In the genomic region with DNA sequence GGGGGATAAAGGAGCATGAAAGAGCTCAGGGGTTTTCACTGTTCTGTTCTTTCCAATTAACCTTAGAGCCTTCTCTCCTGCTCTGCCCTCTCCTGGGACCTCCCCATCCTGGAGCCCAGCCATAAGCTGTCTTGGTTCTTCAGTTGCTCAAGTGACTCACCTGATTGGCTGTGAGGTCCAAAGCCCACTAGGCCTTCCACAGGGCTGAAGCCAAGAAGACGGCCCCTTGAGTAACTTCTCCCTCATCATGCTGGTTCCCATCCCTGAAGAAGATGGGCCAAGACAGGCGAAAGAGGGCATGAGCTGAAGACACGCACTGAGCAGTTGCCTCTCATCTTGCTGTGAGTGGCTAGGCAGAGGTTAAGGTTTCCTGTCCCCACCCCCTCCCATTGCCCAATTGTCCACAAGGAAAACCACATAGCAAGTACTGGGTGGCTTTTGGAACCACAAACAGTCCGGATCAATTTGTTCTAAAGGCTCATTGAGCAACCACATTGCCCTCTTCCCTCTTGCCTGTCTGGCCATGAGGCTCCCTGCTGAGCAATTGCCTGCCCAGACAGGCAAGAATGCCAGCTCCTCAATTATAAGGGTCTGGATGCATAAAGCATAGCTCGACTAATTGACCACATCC, we compare ENCODE assay signal across 1 cellular context.
A peak's percentile ranks its signal among the peaks of the same experiment; 100 is the strongest.
TF ChIP-seq lines count a peak whose summit lies in the region.

No MANE protein-coding gene starts in this region.

TF ChIP-seq in HepG2, 621 proteins besides CTCF, POLR2A, EP300 and RAD21 (continued from another document and continues in another):
- TF ChIP-seq CEBPZ (IDR thresholded peaks at IDR 0.05; ENCODE audit: low read length) (no peak), SALL1 (CRISPR knock-in tag; IDR thresholded peaks at IDR 0.05) (peak; percentile 99), HOMEZ (CRISPR knock-in tag; IDR thresholded peaks at IDR 0.05; ENCODE audit: low read depth) (peak; percentile 60), ZNF18 (CRISPR knock-in tag; IDR thresholded peaks at IDR 0.05; ENCODE audit: insufficient replicate concordance) (no peak), ZNF562 (CRISPR knock-in tag; IDR thresholded peaks at IDR 0.05; ENCODE audit: borderline replicate concordance) (no peak), SMAD9 (CRISPR knock-in tag; IDR thresholded peaks at IDR 0.05) (peak; percentile 93; the same call in 1 of the 2 replicates), ZNF460 (CRISPR knock-in tag; IDR thresholded peaks at IDR 0.05; ENCODE audit: borderline replicate concordance) (peak; percentile 37; the same call in 1 of the 2 replicates), CENPT (CRISPR knock-in tag; IDR thresholded peaks at IDR 0.05; ENCODE audit: low read depth) (no peak), CHCHD3 (CRISPR knock-in tag; IDR thresholded peaks at IDR 0.05) (no peak), ATF7-NPFF (CRISPR knock-in tag; IDR thresholded peaks at IDR 0.05; ENCODE audit: low read depth) (0 out of 2 replicates have a peak, but pooled peaks have one; percentile 73), XRCC5 (optimal IDR thresholded peaks at IDR 0.05; ENCODE audit: low read length) (peak; percentile 65), AFF4 (CRISPR knock-in tag; IDR thresholded peaks at IDR 0.05) (peak; percentile 94; the same call in 1 of the 2 replicates), ZNF616 (CRISPR knock-in tag; IDR thresholded peaks at IDR 0.05; ENCODE audit: low read depth) (no peak), NR1H2 (CRISPR knock-in tag; IDR thresholded peaks at IDR 0.05; ENCODE audit: borderline replicate concordance, low read depth) (no peak), ZNF724P (CRISPR knock-in tag; IDR thresholded peaks at IDR 0.05; ENCODE audit: borderline replicate concordance) (0 out of 2 replicates have a peak, but pooled peaks have one; percentile 62)
- TF ChIP-seq, protein P1, sequence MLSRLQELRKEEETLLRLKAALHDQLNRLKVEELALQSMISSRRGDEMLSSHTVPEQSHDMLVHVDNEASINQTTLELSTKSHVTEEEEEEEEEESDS (CRISPR knock-in tag; IDR thresholded peaks at IDR 0.05; ENCODE audit: borderline replicate concordance) = no peak
- TF ChIP-seq, protein P2, sequence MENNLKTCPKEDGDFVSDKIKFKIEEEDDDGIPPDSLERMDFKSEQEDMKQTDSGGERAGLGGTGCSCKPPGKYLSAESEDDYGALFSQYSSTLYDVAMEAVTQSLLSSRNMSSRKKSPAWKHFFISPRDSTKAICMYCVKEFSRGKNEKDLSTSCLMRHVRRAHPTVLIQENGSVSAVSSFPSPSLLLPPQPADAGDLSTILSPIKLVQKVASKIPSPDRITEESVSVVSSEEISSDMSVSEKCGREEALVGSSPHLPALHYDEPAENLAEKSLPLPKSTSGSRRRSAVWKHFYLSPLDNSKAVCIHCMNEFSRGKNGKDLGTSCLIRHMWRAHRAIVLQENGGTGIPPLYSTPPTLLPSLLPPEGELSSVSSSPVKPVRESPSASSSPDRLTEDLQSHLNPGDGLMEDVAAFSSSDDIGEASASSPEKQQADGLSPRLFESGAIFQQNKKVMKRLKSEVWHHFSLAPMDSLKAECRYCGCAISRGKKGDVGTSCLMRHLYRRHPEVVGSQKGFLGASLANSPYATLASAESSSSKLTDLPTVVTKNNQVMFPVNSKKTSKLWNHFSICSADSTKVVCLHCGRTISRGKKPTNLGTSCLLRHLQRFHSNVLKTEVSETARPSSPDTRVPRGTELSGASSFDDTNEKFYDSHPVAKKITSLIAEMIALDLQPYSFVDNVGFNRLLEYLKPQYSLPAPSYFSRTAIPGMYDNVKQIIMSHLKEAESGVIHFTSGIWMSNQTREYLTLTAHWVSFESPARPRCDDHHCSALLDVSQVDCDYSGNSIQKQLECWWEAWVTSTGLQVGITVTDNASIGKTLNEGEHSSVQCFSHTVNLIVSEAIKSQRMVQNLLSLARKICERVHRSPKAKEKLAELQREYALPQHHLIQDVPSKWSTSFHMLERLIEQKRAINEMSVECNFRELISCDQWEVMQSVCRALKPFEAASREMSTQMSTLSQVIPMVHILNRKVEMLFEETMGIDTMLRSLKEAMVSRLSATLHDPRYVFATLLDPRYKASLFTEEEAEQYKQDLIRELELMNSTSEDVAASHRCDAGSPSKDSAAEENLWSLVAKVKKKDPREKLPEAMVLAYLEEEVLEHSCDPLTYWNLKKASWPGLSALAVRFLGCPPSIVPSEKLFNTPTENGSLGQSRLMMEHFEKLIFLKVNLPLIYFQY (CRISPR knock-in tag; IDR thresholded peaks at IDR 0.05; ENCODE audit: borderline replicate concordance) = no peak
- TF ChIP-seq, protein P3, sequence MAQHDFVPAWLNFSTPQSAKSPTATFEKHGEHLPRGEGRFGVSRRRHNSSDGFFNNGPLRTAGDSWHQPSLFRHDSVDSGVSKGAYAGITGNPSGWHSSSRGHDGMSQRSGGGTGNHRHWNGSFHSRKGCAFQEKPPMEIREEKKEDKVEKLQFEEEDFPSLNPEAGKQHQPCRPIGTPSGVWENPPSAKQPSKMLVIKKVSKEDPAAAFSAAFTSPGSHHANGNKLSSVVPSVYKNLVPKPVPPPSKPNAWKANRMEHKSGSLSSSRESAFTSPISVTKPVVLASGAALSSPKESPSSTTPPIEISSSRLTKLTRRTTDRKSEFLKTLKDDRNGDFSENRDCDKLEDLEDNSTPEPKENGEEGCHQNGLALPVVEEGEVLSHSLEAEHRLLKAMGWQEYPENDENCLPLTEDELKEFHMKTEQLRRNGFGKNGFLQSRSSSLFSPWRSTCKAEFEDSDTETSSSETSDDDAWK (CRISPR knock-in tag; IDR thresholded peaks at IDR 0.05) = no peak
- TF ChIP-seq, protein P4, sequence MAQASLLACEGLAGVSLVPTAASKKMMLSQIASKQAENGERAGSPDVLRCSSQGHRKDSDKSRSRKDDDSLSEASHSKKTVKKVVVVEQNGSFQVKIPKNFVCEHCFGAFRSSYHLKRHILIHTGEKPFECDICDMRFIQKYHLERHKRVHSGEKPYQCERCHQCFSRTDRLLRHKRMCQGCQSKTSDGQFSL (CRISPR knock-in tag; IDR thresholded peaks at IDR 0.05) = no peak
- TF ChIP-seq, protein P5, sequence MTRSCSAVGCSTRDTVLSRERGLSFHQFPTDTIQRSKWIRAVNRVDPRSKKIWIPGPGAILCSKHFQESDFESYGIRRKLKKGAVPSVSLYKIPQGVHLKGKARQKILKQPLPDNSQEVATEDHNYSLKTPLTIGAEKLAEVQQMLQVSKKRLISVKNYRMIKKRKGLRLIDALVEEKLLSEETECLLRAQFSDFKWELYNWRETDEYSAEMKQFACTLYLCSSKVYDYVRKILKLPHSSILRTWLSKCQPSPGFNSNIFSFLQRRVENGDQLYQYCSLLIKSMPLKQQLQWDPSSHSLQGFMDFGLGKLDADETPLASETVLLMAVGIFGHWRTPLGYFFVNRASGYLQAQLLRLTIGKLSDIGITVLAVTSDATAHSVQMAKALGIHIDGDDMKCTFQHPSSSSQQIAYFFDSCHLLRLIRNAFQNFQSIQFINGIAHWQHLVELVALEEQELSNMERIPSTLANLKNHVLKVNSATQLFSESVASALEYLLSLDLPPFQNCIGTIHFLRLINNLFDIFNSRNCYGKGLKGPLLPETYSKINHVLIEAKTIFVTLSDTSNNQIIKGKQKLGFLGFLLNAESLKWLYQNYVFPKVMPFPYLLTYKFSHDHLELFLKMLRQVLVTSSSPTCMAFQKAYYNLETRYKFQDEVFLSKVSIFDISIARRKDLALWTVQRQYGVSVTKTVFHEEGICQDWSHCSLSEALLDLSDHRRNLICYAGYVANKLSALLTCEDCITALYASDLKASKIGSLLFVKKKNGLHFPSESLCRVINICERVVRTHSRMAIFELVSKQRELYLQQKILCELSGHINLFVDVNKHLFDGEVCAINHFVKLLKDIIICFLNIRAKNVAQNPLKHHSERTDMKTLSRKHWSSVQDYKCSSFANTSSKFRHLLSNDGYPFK (CRISPR knock-in tag; IDR thresholded peaks at IDR 0.05; ENCODE audit: borderline replicate concordance) = peak; percentile 46; the same call in 1 of the 2 replicates
- TF ChIP-seq, protein P6, sequence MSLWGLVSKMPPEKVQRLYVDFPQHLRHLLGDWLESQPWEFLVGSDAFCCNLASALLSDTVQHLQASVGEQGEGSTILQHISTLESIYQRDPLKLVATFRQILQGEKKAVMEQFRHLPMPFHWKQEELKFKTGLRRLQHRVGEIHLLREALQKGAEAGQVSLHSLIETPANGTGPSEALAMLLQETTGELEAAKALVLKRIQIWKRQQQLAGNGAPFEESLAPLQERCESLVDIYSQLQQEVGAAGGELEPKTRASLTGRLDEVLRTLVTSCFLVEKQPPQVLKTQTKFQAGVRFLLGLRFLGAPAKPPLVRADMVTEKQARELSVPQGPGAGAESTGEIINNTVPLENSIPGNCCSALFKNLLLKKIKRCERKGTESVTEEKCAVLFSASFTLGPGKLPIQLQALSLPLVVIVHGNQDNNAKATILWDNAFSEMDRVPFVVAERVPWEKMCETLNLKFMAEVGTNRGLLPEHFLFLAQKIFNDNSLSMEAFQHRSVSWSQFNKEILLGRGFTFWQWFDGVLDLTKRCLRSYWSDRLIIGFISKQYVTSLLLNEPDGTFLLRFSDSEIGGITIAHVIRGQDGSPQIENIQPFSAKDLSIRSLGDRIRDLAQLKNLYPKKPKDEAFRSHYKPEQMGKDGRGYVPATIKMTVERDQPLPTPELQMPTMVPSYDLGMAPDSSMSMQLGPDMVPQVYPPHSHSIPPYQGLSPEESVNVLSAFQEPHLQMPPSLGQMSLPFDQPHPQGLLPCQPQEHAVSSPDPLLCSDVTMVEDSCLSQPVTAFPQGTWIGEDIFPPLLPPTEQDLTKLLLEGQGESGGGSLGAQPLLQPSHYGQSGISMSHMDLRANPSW (CRISPR knock-in tag; IDR thresholded peaks at IDR 0.05; ENCODE audit: borderline replicate concordance) = peak; percentile 90
